In the genomic region with DNA sequence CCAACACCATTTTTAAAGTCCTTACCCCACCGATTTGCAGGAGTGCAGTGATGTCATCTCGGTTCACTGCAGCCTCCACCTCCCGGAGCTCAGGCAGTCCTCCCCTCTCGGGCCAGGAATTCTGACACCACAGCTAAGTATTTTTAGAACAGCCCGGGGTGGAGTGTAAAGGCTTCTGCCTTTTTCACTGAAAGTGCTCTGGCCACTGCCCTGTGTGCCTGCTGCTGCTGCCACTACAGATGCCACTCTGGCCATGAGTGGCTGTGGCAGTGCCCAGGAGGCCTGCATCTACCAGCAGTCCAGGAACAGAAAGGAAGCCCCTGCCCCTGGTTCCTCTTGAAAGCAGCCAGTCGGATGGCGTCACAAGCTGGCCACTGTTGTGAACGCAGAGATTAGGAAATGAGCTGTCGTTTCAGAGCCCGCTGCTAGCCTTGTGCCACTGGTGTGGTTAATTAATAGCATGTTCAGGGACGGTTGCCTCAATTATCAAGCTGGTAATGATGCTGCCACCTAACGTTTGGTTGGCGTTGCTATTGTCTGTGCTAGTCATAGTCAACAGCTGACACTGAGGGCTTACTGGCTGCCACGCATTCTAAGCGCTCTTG, we compare ENCODE assay signal across 2 cellular contexts.
TF ChIP-seq lines count a peak whose summit lies in the region.

No MANE protein-coding gene starts in this region.

TF ChIP-seq in HEK293, 187 proteins besides CTCF, POLR2A, EP300 and RAD21:
- TF ChIP-seq ZNF121 (tag by site-specific recombination; IDR thresholded peaks at IDR 0.05) (no peak), GLIS1 (tag by site-specific recombination; IDR thresholded peaks at IDR 0.05) (peak; percentile 76)

TF ChIP-seq in endothelial cell of umbilical vein, 7 proteins besides CTCF, POLR2A, EP300 and RAD21:
- TF ChIP-seq GATA2 (IDR thresholded peaks at IDR 0.05; ENCODE audit: insufficient read depth, insufficient read length, low read depth, low read length) (no peak), FOS (IDR thresholded peaks at IDR 0.05; ENCODE audit: borderline replicate concordance, insufficient read depth, low read length) (no peak), POLR2AphosphoS5 (IDR thresholded peaks at IDR 0.05; ENCODE audit: insufficient read depth, low read depth, low read length) (no peak), JUN (IDR thresholded peaks at IDR 0.05; ENCODE audit: borderline replicate concordance, insufficient read depth, insufficient read length, low read depth) (no peak), EZH2 (IDR thresholded peaks at IDR 0.05; ENCODE audit: borderline replicate concordance, low read depth, low read length, severe bottlenecking) (no peak), MYC (IDR thresholded peaks at IDR 0.05; ENCODE audit: low read depth, low read length) (no peak)
- TF ChIP-seq, protein P1, sequence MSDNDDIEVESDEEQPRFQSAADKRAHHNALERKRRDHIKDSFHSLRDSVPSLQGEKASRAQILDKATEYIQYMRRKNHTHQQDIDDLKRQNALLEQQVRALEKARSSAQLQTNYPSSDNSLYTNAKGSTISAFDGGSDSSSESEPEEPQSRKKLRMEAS (IDR thresholded peaks at IDR 0.05; ENCODE audit: insufficient read depth, insufficient read length): no peak
